Comparison of ENCODE assay signal across 12 cellular contexts in genomic region chr13:24267283-24267682, GRCh38. TPM values are rescaled to one million over a fixed set of nuclear protein-coding genes. Genes with fewer than 3 reads are reported as not detected.
DNase-seq lines count a peak whose midpoint lies in the region; ATAC-seq and TF ChIP-seq lines count a peak whose summit lies in the region.
"Had no signal": no experiment of that assay in that cellular context is flagged by ENCODE, and none has a peak within 500 bp of the region (broad histone marks: within the 10 kb centered on the region; RNA-seq: fewer than 3 reads in every experiment).

No MANE protein-coding gene starts in this region.

- H3K4me3 Mint-ChIP-seq in activated naive CD4-positive, alpha-beta T cell treated with anti-CD3 and anti-CD28 coated beads for 36 hours: peak overlapping the region; percentile 62

- H3K4me1 Mint-ChIP-seq in activated naive CD4-positive, alpha-beta T cell treated with anti-CD3 and anti-CD28 coated beads for 36 hours (ENCODE audit: low read depth): peaks cover 72% of the 10 kb centered on the region

- H2AFZ ChIP-seq in Karpas-422 (ENCODE audit: low read length): no peak overlapping the region

- H3K27me3 Mint-ChIP-seq in activated naive CD4-positive, alpha-beta T cell treated with anti-CD3 and anti-CD28 coated beads for 36 hours (ENCODE audit: low read depth): no peaks in the 10 kb centered on the region

- CTCF ChIA-PET in activated naive CD4-positive, alpha-beta T cell treated with anti-CD3 and anti-CD28 coated beads for 36 hours (lab: Charles Lee): interaction anchor here (0.5 to 1.6 kb wide), 5 partner anchors 18 to 527 kb away, joined by 3 to 5 read pairs (median 3); partner anchors contain the start of gene PARP4

- H3K4me3 ChIP-seq in adipocyte (ENCODE audit: low read length): peak overlapping the region; percentile 73
- H3K4me3 ChIP-seq in lung: no peak overlapping the region
- H3K4me3 ChIP-seq in thoracic aorta: peak overlapping the region; percentile 49
- no peak overlapping the region for H3K4me3 ChIP-seq in Karpas-422 (ENCODE audit: low read length)

- TF ChIP-seq CTCF in lung (IDR thresholded peaks at IDR 0.05; ENCODE audit: control extremely low read depth, extremely low read depth) (no peak), thoracic aorta (IDR thresholded peaks at IDR 0.05) (no peak)

- intact Hi-C loops in activated naive CD4-positive, alpha-beta T cell treated with anti-CD3 and anti-CD28 coated beads for 36 hours (cut with micrococcal nuclease): loop anchor here (5.0 kb wide), 1 partner anchor 440 kb away; no protein-coding TSS in a partner anchor

- peak overlapping the region; percentile 99 for H3K27ac Mint-ChIP-seq in activated naive CD4-positive, alpha-beta T cell treated with anti-CD3 and anti-CD28 coated beads for 36 hours

- H3K9me3 ChIP-seq in adipocyte (ENCODE audit: control insufficient read depth, low read length): no peaks in the 10 kb centered on the region
- H3K9me3 ChIP-seq in lung (ENCODE audit: control insufficient read depth in 2 of 2, insufficient read depth in 1 of 2, low read length in 1 of 2): no peaks in the 10 kb centered on the region
- no peaks in the 10 kb centered on the region for H3K9me3 ChIP-seq in thoracic aorta
- no peaks in the 10 kb centered on the region for H3K9me3 ChIP-seq in Karpas-422 (ENCODE audit: low read length)

- ATAC-seq in lung (ENCODE audit: insufficient read depth, low FRiP score) (no peak), thoracic aorta (ENCODE audit: insufficient number of reproducible peaks, low FRiP score, low read depth) (peak; percentile 31), HG03196 (IDR thresholded peaks at IDR 0.05; ENCODE audit: unreplicated experiment) (no peak), GM18511 (IDR thresholded peaks at IDR 0.05; ENCODE audit: unreplicated experiment) (no peak)
- ATAC-seq: PC-3 had no signal

- H3K9me3 Mint-ChIP-seq in activated naive CD4-positive, alpha-beta T cell treated with anti-CD3 and anti-CD28 coated beads for 36 hours: no peaks in the 10 kb centered on the region

- peaks cover 21% of the 10 kb centered on the region for H3K36me3 Mint-ChIP-seq in activated naive CD4-positive, alpha-beta T cell treated with anti-CD3 and anti-CD28 coated beads for 36 hours (ENCODE audit: low read depth)

- no peaks in the 10 kb centered on the region for H3K36me3 ChIP-seq in adipocyte (ENCODE audit: control insufficient read depth, insufficient read depth, low read length, severe bottlenecking)
- no peaks in the 10 kb centered on the region for H3K36me3 ChIP-seq in lung (ENCODE audit: control insufficient read depth in 2 of 2, insufficient read depth in 2 of 2, low read length in 2 of 2)
- H3K36me3 ChIP-seq in thoracic aorta: no peaks in the 10 kb centered on the region
- no peaks in the 10 kb centered on the region for H3K36me3 ChIP-seq in Karpas-422 (ENCODE audit: insufficient read depth, low read length)

- DNase-seq in activated naive CD4-positive, alpha-beta T cell treated with anti-CD3 and anti-CD28 coated beads for 36 hours: peak; percentile 44
- no peak for DNase-seq in activated naive CD4-positive, alpha-beta T cell treated with Interleukin-2 at 50 U/mL for 16 hours
- DNase-seq in adipocyte (ENCODE audit: low read depth): no peak
- DNase-seq in lung (ENCODE audit: low spot score): no peak
- no peak for DNase-seq in thoracic aorta (ENCODE audit: low spot score)
- DNase-seq in Karpas-422: no peak
- DNase-seq: AML-193, PC-3 had no signal

- H3K9ac ChIP-seq in adipocyte (ENCODE audit: low read length) (peak overlapping the region; percentile 70), Karpas-422 (ENCODE audit: low read length) (no peak overlapping the region)

- no peaks in the 10 kb centered on the region for H3K9me2 ChIP-seq in Karpas-422 (replicated peaks; ENCODE audit: insufficient read depth, low read length)

- H3K4me1 ChIP-seq in adipocyte (ENCODE audit: control insufficient read depth, insufficient read depth, low read length) (peaks cover 30% of the 10 kb centered on the region), lung (ENCODE audit: control insufficient read depth in 2 of 2, insufficient read depth in 2 of 2, low read length in 2 of 2) (peaks cover 2 to 15% of the 10 kb centered on the region in 2 donors), thoracic aorta (ENCODE audit: control insufficient read depth in 1 of 2, low read depth in 2 of 2) (peaks cover 2 to 19% of the 10 kb centered on the region in 2 donors), Karpas-422 (ENCODE audit: low read length) (no peaks in the 10 kb centered on the region)

- WGBS in lung, 2 donors: 2 to 4% methylated on average over 3 of the region's 3 CpGs

- H3K79me2 ChIP-seq in Karpas-422 (ENCODE audit: low read length): no peaks in the 10 kb centered on the region

- no peaks in the 10 kb centered on the region for H4K20me1 ChIP-seq in Karpas-422 (ENCODE audit: insufficient read depth, low read depth, low read length)

- no peak overlapping the region for H3K4me2 ChIP-seq in Karpas-422 (ENCODE audit: low read depth, low read length, poor library complexity, severe bottlenecking)

- H3K27ac ChIP-seq in lung (ENCODE audit: low read depth in 1 of 2, low read length in 1 of 2) (peak overlapping the region; percentile 44 to 76), thoracic aorta (peak overlapping the region in 1 of 2 donors; percentile 22), Karpas-422 (ENCODE audit: low read length) (no peak overlapping the region)

- H3K27me3 ChIP-seq in adipocyte (replicated peaks; ENCODE audit: control insufficient read depth, insufficient read depth, low read length) (no peaks in the 10 kb centered on the region), lung (ENCODE audit: control insufficient read depth, insufficient read depth) (no peaks in the 10 kb centered on the region), thoracic aorta (replicated peaks; ENCODE audit: insufficient read depth) (no peaks in the 10 kb centered on the region), Karpas-422 (ENCODE audit: low read length) (no peaks in the 10 kb centered on the region)

RNA-seq across cellular contexts. Expression of gene C1QTNF9, which starts 42.1 kb away (rescaled TPM):
- total RNA-seq in activated naive CD4-positive, alpha-beta T cell treated with anti-CD3 and anti-CD28 coated beads for 36 hours: not detected
- total RNA-seq in lung (under 1 TPM in 1 of 2 donors, not detected in 1; 0.28 TPM), thoracic aorta (under 1 TPM in 1 of 2 donors, not detected in 1; 0.41 TPM)
- under 1 TPM; 0.03 to 0.20 TPM for polyA plus RNA-seq in lung
- total RNA-seq in Karpas-422 (2014; rRNA removed; shearing (Covaris generic); ENCODE audit: low replicate concordance): not detected in 2 replicates
- total RNA-seq: MCF 10A, myocyte had no signal

Comparison
In these comparisons a context has a peak if more than half of its experiments do, and no peak if none do; other contexts are left out.
1. H3K4me3 ChIP-seq: peak in adipocyte (single experiment) and thoracic aorta (single experiment); none in lung (single experiment) and Karpas-422 (single experiment).